In genomic region chr7:16169537-16169936, GRCh38 we compare ENCODE assay signal across 20 cellular contexts.
DNase-seq lines count a peak whose midpoint lies in the region; ATAC-seq, FAIRE-seq and TF ChIP-seq lines count a peak whose summit lies in the region.
"Had no signal": no experiment of that assay in that cellular context is flagged by ENCODE, and none has a peak within 500 bp of the region (broad histone marks: within the 10 kb centered on the region; RNA-seq: fewer than 3 reads in every experiment).

No MANE protein-coding gene starts in this region.

- no peak overlapping the region for H3K4me3 ChIP-seq in left ventricle myocardium inferior
- H3K4me3 ChIP-seq: A549; BLaER1 treated with 17β-estradiol and CSF1 and Interleukin-3, amounts not matched to agents 10 nM and 100 nM had no signal

- H3K4me1 ChIP-seq in left ventricle myocardium inferior = peaks cover 14% of the 10 kb centered on the region
- H3K4me1 ChIP-seq: A549 had no signal

- peak; percentile 33 for FAIRE-seq in H54 (lab: Jason Lieb, UNC)
- FAIRE-seq: A549, D721Med, GM12891, GM18507 had no signal

- H3K27me3 ChIP-seq in left ventricle myocardium inferior (ENCODE audit: low read depth) = no peaks in the 10 kb centered on the region
- H3K27me3 ChIP-seq: BLaER1 treated with 17β-estradiol and CSF1 and Interleukin-3, amounts not matched to agents 10 nM and 100 nM had no signal

- H3K9me3 ChIP-seq in left ventricle myocardium inferior (replicated peaks) = peaks cover 26% of the 10 kb centered on the region
- H3K9me3 ChIP-seq: A549, Caco-2 had no signal

- H3K27ac ChIP-seq in left ventricle myocardium inferior (replicated peaks) = peak overlapping the region; percentile 50
- H3K27ac ChIP-seq: 22Rv1; A549; BLaER1 treated with 17β-estradiol and CSF1 and Interleukin-3, amounts not matched to agents 10 nM and 100 nM; C4-2B had no signal

- TF ChIP-seq POLR2A in H54 (IDR thresholded peaks at IDR 0.05; ENCODE audit: low read depth, low read length) = no peak

- no peak for DNase-seq in left ventricle myocardium inferior
- DNase-seq in cardiac septum (ENCODE audit: low spot score) = no peak
- no peak for DNase-seq in H54 (ENCODE audit: insufficient read length, low spot score)
- peak; percentile 80 for DNase-seq in myocyte (ENCODE audit: low read depth)
- DNase-seq in NCI-H1092 (lab: John Stamatoyannopoulos, UW) = no peak
- DNase-seq: AML-193; Caco-2; Calu3; CD4-positive, alpha-beta T cell; CD8-positive, alpha-beta T cell; DMS79 treated with DMSO at 0.1 percent for 48 hours; GF-D8 had no signal

- no peak for ATAC-seq in GM19455 (IDR thresholded peaks at IDR 0.05; ENCODE audit: unreplicated experiment)
- ATAC-seq: A549; CD8-positive, alpha-beta T cell had no signal

- H3K36me3 ChIP-seq in left ventricle myocardium inferior = peaks cover 19% of the 10 kb centered on the region
- H3K36me3 ChIP-seq: BLaER1 treated with 17β-estradiol and CSF1 and Interleukin-3, amounts not matched to agents 10 nM and 100 nM had no signal

- intact Hi-C loops in left ventricle myocardium inferior (cut with micrococcal nuclease) (no loop called here), cardiac septum (cut with DNase I) (no loop called here)

- no peak for TF ChIP-seq CTCF in left ventricle myocardium inferior (IDR thresholded peaks at IDR 0.05; ENCODE audit: borderline replicate concordance)
